Comparison of ENCODE assay signal across 22 cellular contexts in the genomic region with DNA sequence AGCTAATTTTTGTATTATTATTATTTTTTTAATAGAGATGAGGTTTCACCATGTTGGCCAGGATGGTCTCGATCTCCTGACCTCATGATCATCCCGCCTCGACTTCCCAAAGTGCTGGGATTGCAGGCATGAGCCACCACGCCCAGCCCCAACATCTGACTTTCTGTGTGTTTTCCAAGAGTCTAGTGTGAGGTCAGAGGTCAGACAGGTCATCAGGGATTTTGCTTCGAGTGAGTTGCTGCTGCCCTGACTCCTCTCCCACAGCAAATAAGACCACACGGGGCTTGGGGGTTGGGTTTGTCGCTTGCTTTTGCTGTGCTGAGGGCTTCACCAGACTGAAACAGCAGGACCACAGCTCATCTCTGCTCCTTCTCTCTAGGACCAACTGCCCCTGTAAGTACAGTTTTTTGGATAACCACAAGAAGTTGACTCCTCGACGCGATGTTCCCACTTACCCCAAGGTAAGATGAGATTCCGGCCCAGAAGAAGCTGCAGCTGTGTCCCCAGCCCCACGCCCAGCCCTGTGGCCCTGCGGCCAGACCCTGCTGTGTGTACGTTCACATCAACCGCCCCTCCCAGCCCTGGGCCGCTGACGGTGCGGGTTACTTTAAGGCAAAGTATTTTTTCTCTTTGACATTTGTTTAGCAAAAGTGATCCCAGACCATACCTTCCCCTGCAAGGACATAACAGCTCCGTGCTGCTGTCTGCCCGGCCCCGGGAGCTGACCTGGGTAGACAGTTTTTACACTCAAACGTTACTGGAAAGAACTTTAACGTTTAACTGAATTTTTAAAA.
A peak's percentile ranks its signal among the peaks of the same experiment; 100 is the strongest.
DNase-seq lines count a peak whose midpoint lies in the region; ATAC-seq, FAIRE-seq and TF ChIP-seq lines count a peak whose summit lies in the region.
"Had no signal": no experiment of that assay in that cellular context is flagged by ENCODE, and none has a peak within 500 bp of the region (broad histone marks: within the 10 kb centered on the region; RNA-seq: fewer than 3 reads in every experiment).

No MANE protein-coding gene starts in this region.

- peaks cover 0 to 4% of the 10 kb centered on the region in 2 experiments for H3K9me3 ChIP-seq in CD4-positive, CD25-positive, alpha-beta regulatory T cell (ENCODE audit: control insufficient read depth in 2 of 2, low read length in 2 of 2)
- H3K9me3 ChIP-seq in HepG2 (ENCODE audit: low read length) = no peaks in the 10 kb centered on the region
- H3K9me3 ChIP-seq: BLaER1 had no signal

- no peak overlapping the region for H3K27ac ChIP-seq in CD4-positive, CD25-positive, alpha-beta regulatory T cell (ENCODE audit: insufficient read depth, low read length, poor library complexity, severe bottlenecking)
- H3K27ac ChIP-seq in VCaP (peak overlapping the region; percentile 94), HepG2 (ENCODE audit: extremely low read length, insufficient read depth, low read length) (no peak overlapping the region), rectal smooth muscle tissue (ENCODE audit: low read depth, low read length) (peak overlapping the region; percentile 94)
- H3K27ac ChIP-seq: BLaER1 had no signal

- H3K4me3 ChIP-seq in CD4-positive, CD25-positive, alpha-beta regulatory T cell (ENCODE audit: low read depth, low read length) = no peak overlapping the region
- H3K4me3 ChIP-seq in HepG2 (replicated peaks in 1 of 3; ENCODE audit: insufficient read depth in 1 of 3, low read depth in 2 of 3, low read length in 3 of 3) (no peak overlapping the region), rectal smooth muscle tissue (ENCODE audit: low read length) (no peak overlapping the region)
- H3K4me3 ChIP-seq: BLaER1 had no signal

- no peak for FAIRE-seq in HepG2 (lab: Jason Lieb, UNC)
- FAIRE-seq: A204.1, GM12891, GM18507 had no signal

- TF ChIP-seq CTCF in VCaP (conservative IDR thresholded peaks at IDR 0.05) (no peak), HepG2 (CRISPR knock-in tag; IDR thresholded peaks at IDR 0.05) (no peak)

- H3K79me2 ChIP-seq in HepG2 (ENCODE audit: insufficient read depth, low read length) = no peaks in the 10 kb centered on the region

- POLR2A ChIA-PET in HepG2 (lab: Yijun Ruan, JAX) = interaction anchor here (1.0 kb wide), 1 partner anchor 13 kb away, joined by 3 read pairs; no protein-coding TSS in a partner anchor

- H3K27me3 ChIP-seq in CD4-positive, CD25-positive, alpha-beta regulatory T cell (ENCODE audit: control insufficient read depth, insufficient read depth, low read length) = no peaks in the 10 kb centered on the region
- H3K27me3 ChIP-seq in HepG2 (ENCODE audit: control insufficient read depth in 1 of 2, insufficient read depth in 2 of 2, low read length in 2 of 2) (no peaks in the 10 kb centered on the region), rectal smooth muscle tissue (ENCODE audit: control insufficient read depth, insufficient read depth, low read length) (no peaks in the 10 kb centered on the region)
- H3K27me3 ChIP-seq: BLaER1 had no signal

- H3K4me3 Mint-ChIP-seq in CD4-positive, CD25-positive, alpha-beta regulatory T cell = no peak overlapping the region
- no peak overlapping the region for H3K4me3 Mint-ChIP-seq in activated naive CD4-positive, alpha-beta T cell treated with anti-CD3 and anti-CD28 coated beads, Interleukin-2, amount 10 ng/mL, durations not matched to agents 7 days and 5 days
- H3K4me3 Mint-ChIP-seq: CD8-positive, alpha-beta T cell had no signal

- BruUV-seq in HepG2 (replicated peaks; lab: Mats Ljungman, UMichigan) = no TSS peak

- no peaks in the 10 kb centered on the region for H3K27me3 Mint-ChIP-seq in CD4-positive, CD25-positive, alpha-beta regulatory T cell
- peaks cover 2% of the 10 kb centered on the region for H3K27me3 Mint-ChIP-seq in activated naive CD4-positive, alpha-beta T cell treated with anti-CD3 and anti-CD28 coated beads, Interleukin-2, amount 10 ng/mL, durations not matched to agents 7 days and 5 days

- H3K27ac Mint-ChIP-seq in CD4-positive, CD25-positive, alpha-beta regulatory T cell = peak overlapping the region in 2 of 3 donors; percentile 31 to 60
- H3K27ac Mint-ChIP-seq in activated naive CD4-positive, alpha-beta T cell treated with anti-CD3 and anti-CD28 coated beads, Interleukin-2, amount 10 ng/mL, durations not matched to agents 7 days and 5 days = no peak overlapping the region
- H3K27ac Mint-ChIP-seq: CD8-positive, alpha-beta T cell had no signal

- no peaks in the 10 kb centered on the region for H4K20me1 ChIP-seq in HepG2 (ENCODE audit: insufficient read depth, low read length)
- H4K20me1 ChIP-seq: BLaER1 had no signal

- no peak overlapping the region for H2AFZ ChIP-seq in HepG2 (ENCODE audit: low read length)

- TF ChIP-seq EP300 in HepG2 (IDR thresholded peaks at IDR 0.05; ENCODE audit: low read depth in 2 of 2, low read length in 2 of 2) (no peak), HepG2 (CRISPR knock-in tag; IDR thresholded peaks at IDR 0.05; ENCODE audit: borderline replicate concordance) (no peak)

- peaks cover 13% of the 10 kb centered on the region for H3K36me3 Mint-ChIP-seq in CD4-positive, CD25-positive, alpha-beta regulatory T cell
- peaks cover 4% of the 10 kb centered on the region for H3K36me3 Mint-ChIP-seq in activated naive CD4-positive, alpha-beta T cell treated with anti-CD3 and anti-CD28 coated beads, Interleukin-2, amount 10 ng/mL, durations not matched to agents 7 days and 5 days

- H3K36me3 ChIP-seq in CD4-positive, CD25-positive, alpha-beta regulatory T cell (ENCODE audit: control insufficient read depth, insufficient read depth, low read length) = no peaks in the 10 kb centered on the region
- H3K36me3 ChIP-seq in HepG2 (replicated peaks in 1 of 2; ENCODE audit: control insufficient read depth in 1 of 2, insufficient read depth in 2 of 2, low read length in 2 of 2) = peaks cover 0 to 2% of the 10 kb centered on the region in 2 experiments; a peak in 1 of 5 replicates
- peaks cover 3% of the 10 kb centered on the region for H3K36me3 ChIP-seq in rectal smooth muscle tissue (ENCODE audit: control insufficient read depth, insufficient read depth, low read length)
- H3K36me3 ChIP-seq: BLaER1 had no signal

- no peak overlapping the region for H3K4me2 ChIP-seq in HepG2 (ENCODE audit: low read depth, low read length)

- no peak for ATAC-seq in CD4-positive, CD25-positive, alpha-beta regulatory T cell (ENCODE audit: low read depth in 2 of 2)
- no peak for ATAC-seq in HepG2
- no peak for ATAC-seq in HG03139 (IDR thresholded peaks at IDR 0.05; ENCODE audit: unreplicated experiment)
- ATAC-seq: CD8-positive, alpha-beta T cell; Right ventricle myocardium inferior had no signal

- WGBS in HepG2 (ENCODE audit: low lambda C conversion rate) = 82% methylated on average over 23 of the region's 23 CpGs

- CTCF ChIA-PET in HepG2 (lab: Yijun Ruan, JAX; ENCODE audit: low intra/inter-chr PET ratio, low total read pairs) = no interaction called here
- CTCF ChIA-PET in activated naive CD4-positive, alpha-beta T cell treated with anti-CD3 and anti-CD28 coated beads, Interleukin-2, amount 10 ng/mL, durations not matched to agents 7 days and 5 days (lab: Charles Lee) = no interaction called here

- H3K9me3 Mint-ChIP-seq in CD4-positive, CD25-positive, alpha-beta regulatory T cell = peaks cover 0 to 2% (median 0%) of the 10 kb centered on the region in 7 donors
- H3K9me3 Mint-ChIP-seq in activated naive CD4-positive, alpha-beta T cell treated with anti-CD3 and anti-CD28 coated beads, Interleukin-2, amount 10 ng/mL, durations not matched to agents 7 days and 5 days = no peaks in the 10 kb centered on the region
- H3K9me3 Mint-ChIP-seq: CD8-positive, alpha-beta T cell had no signal

- H3K9ac ChIP-seq in HepG2 (ENCODE audit: insufficient read depth, low read depth, low read length) (0 out of 2 replicates have a peak overlapping the region, but pooled peaks have one; percentile 3), rectal smooth muscle tissue (ENCODE audit: low read length) (no peak overlapping the region)
- H3K9ac ChIP-seq: BLaER1 had no signal

- peaks cover 23% of the 10 kb centered on the region for H3K4me1 ChIP-seq in CD4-positive, CD25-positive, alpha-beta regulatory T cell (ENCODE audit: control insufficient read depth, insufficient read depth, low read length, poor library complexity, severe bottlenecking)
- peaks cover 10% of the 10 kb centered on the region for H3K4me1 ChIP-seq in HepG2 (ENCODE audit: insufficient read depth, low read length)
- H3K4me1 ChIP-seq in rectal smooth muscle tissue (ENCODE audit: control insufficient read depth, insufficient read depth, low read length) = peaks cover 40% of the 10 kb centered on the region

- H3K4me1 Mint-ChIP-seq in CD4-positive, CD25-positive, alpha-beta regulatory T cell = peaks cover 7 to 34% (median 22%) of the 10 kb centered on the region in 4 donors
- peaks cover 24% of the 10 kb centered on the region for H3K4me1 Mint-ChIP-seq in activated naive CD4-positive, alpha-beta T cell treated with anti-CD3 and anti-CD28 coated beads, Interleukin-2, amount 10 ng/mL, durations not matched to agents 7 days and 5 days

- DNase-seq in CD4-positive, CD25-positive, alpha-beta regulatory T cell = no peak
- DNase-seq in HepG2 (ENCODE audit: low spot score) (no peak), NCI-H1417 (lab: John Stamatoyannopoulos, UW) (no peak), Ammon's horn (ENCODE audit: low spot score) (no peak)
- DNase-seq in activated naive CD4-positive, alpha-beta T cell treated with anti-CD3 and anti-CD28 coated beads, Interleukin-2, amount 10 ng/mL, durations not matched to agents 7 days and 5 days = no peak
- DNase-seq: CD8-positive, alpha-beta T cell; DMS53; EL; IMR-90; Karpas-422; NCI-H1436; NCI-H1930; NCI-H226; NCI-H524 treated with DMSO at 0.1 percent for 48 hours had no signal

- no peak for TF ChIP-seq RAD21 in HepG2 (CRISPR knock-in tag; IDR thresholded peaks at IDR 0.05)

- intact Hi-C loops in HepG2 (cut with micrococcal nuclease; ENCODE audit: unreplicated experiment) = no loop called here

- no peak for TF ChIP-seq POLR2A in HepG2 (IDR thresholded peaks at IDR 0.05; ENCODE audit: insufficient read depth in 1 of 2, low read depth in 2 of 2, low read length in 2 of 2)

- in situ Hi-C loops in HepG2 (cut with HindIII; ENCODE audit: extremely low pct_ligation_motif_present, low pct_unique_long_range_greater_than_20kb) = loop anchor here (25.0 kb wide), 1 partner anchor 89 kb away; the partner anchor contains the start of gene PDE9A

TF ChIP-seq in HepG2, 621 proteins besides CTCF, POLR2A, EP300 and RAD21 (continues in another document):
- peak; percentile 54 for TF ChIP-seq NR2F6 (IDR thresholded peaks at IDR 0.05)
- TF ChIP-seq NR2F6 (CRISPR knock-in tag; IDR thresholded peaks at IDR 0.05) = 0 out of 2 replicates have a peak, but pooled peaks have one; percentile 15
- TF ChIP-seq MATR3 (CRISPR knock-in tag; IDR thresholded peaks at IDR 0.05) = no peak
- no peak for TF ChIP-seq ZNF230 (CRISPR knock-in tag; IDR thresholded peaks at IDR 0.05)

Comparison
In these comparisons a context has a peak if more than half of its experiments do, and no peak if none do; other contexts are left out.
1. H3K27ac ChIP-seq: peak in VCaP (single experiment) and rectal smooth muscle tissue (single experiment); none in CD4-positive, CD25-positive, alpha-beta regulatory T cell (single experiment) and HepG2 (single experiment).